7 cellular contexts compared by ENCODE assay signal in the genomic region with DNA sequence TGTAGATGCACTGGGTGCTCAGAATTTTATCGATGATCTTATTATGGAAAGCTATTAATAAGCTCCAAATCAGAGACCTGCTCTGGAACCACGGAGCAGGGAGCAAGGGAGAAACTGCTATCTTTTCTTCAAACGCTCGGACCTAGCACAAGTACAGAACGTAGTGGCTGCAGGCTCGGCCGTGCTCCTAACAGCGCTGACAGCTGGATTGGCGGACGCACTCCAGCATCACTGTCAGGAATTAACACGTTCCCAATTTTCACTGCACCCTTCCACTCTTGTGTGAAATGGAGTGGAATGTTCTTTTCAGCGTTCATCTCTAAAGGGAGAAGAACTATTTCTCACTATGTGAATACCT.
A peak's percentile ranks its signal among the peaks of the same experiment; 100 is the strongest.
DNase-seq lines count a peak whose midpoint lies in the region; ATAC-seq and TF ChIP-seq lines count a peak whose summit lies in the region.

No MANE protein-coding gene starts in this region.

- DNase-seq in H7 (peak; percentile 33), Panc1 (ENCODE audit: low read depth, low spot score) (no peak), GM10248 (ENCODE audit: extremely low spot score) (no peak), NCI-H2196 treated with DMSO at 0.1 percent for 48 hours (lab: John Stamatoyannopoulos, UW; ENCODE audit: unreplicated experiment) (no peak), left colon (no peak)

- CTCF ChIA-PET in Panc1 (lab: Charles Lee): interaction anchor here (0.6 kb wide), 1 partner anchor 167 kb away, joined by 3 read pairs; no protein-coding TSS in a partner anchor
- CTCF ChIA-PET in GM10248 (lab: Yijun Ruan, JAX): interaction anchor here (1.2 to 2.6 kb wide), 5 partner anchors 11 to 186 kb away, joined by 3 to 11 read pairs (median 4); no protein-coding TSS in a partner anchor

- H3K4me3 Mint-ChIP-seq in nephron: peak overlapping the region; percentile 79 to 90 (median 85)

- H3K36me3 Mint-ChIP-seq in nephron (ENCODE audit: low read depth): no peaks in the 10 kb centered on the region

- BruUV-seq in Panc1 (replicated peaks; lab: Mats Ljungman, UMichigan): no TSS peak

- no peaks in the 10 kb centered on the region for H3K9me3 ChIP-seq in Panc1 (ENCODE audit: control insufficient read depth, insufficient read depth, low read depth, low read length)

- POLR2A ChIA-PET in Panc1 (lab: Charles Lee) (no interaction called here), GM10248 (lab: Yijun Ruan, JAX) (no interaction called here)

- H3K27ac Mint-ChIP-seq in nephron: no peak overlapping the region

- peak overlapping the region; percentile 35 for H3K4me3 ChIP-seq in H7 (ENCODE audit: insufficient read depth, low read depth, low read length)
- H3K4me3 ChIP-seq in Panc1 (ENCODE audit: low read depth in 2 of 2, low read length in 2 of 2): peak overlapping the region; percentile 70 to 85

- peaks cover 21% of the 10 kb centered on the region for H3K27me3 ChIP-seq in H7 (ENCODE audit: control insufficient read depth, insufficient read depth, low read length)
- H3K27me3 ChIP-seq in Panc1 (ENCODE audit: control insufficient read depth, insufficient read depth, low read length): no peaks in the 10 kb centered on the region

- peak; percentile 90 for ATAC-seq in Panc1
- peak; percentile 9 for ATAC-seq in esophagus mucosa
- no peak for ATAC-seq in left colon

- H3K27me3 Mint-ChIP-seq in nephron (ENCODE audit: low read depth): peaks cover 74% of the 10 kb centered on the region

- H3K27ac ChIP-seq in Panc1 (ENCODE audit: low read length): peak overlapping the region; percentile 70

- TF ChIP-seq CTCF in Panc1 (IDR thresholded peaks at IDR 0.05) (peak; percentile 50; the same call in 1 of the 2 replicates), nephron (IDR thresholded peaks at IDR 0.05; ENCODE audit: unreplicated experiment in 3 of 3) (no peak), GM10248 (IDR thresholded peaks at IDR 0.05; ENCODE audit: control extremely low read depth, extremely low read depth, low read depth, missing control alignments) (no peak)

- H3K4me1 ChIP-seq in Panc1 (ENCODE audit: control insufficient read depth, insufficient read depth, low read length): peaks cover 7% of the 10 kb centered on the region; the same call in 1 of the 2 replicates

- peaks cover 9% of the 10 kb centered on the region for H3K4me1 Mint-ChIP-seq in nephron

- H3K36me3 ChIP-seq in H7 (replicated peaks; ENCODE audit: control insufficient read depth, insufficient read depth, low read length) (no peaks in the 10 kb centered on the region), Panc1 (ENCODE audit: control insufficient read depth, insufficient read depth, low read length) (no peaks in the 10 kb centered on the region)

- no peaks in the 10 kb centered on the region for H3K9me3 Mint-ChIP-seq in nephron

- in situ Hi-C loops in Panc1 (cut with HindIII; ENCODE audit: low pct_unique_long_range_greater_than_20kb, low sequenced_read_pairs): no loop called here

- intact Hi-C loops in Panc1 (cut with micrococcal nuclease; ENCODE audit: unreplicated experiment): loop anchor here (10.0 kb wide), 3 partner anchors 182 to 618 kb away; no protein-coding TSS in a partner anchor
- intact Hi-C loops in left colon (cut with DNase I, micrococcal nuclease): no loop called here
